22 cellular contexts compared by ENCODE assay signal in the genomic region with DNA sequence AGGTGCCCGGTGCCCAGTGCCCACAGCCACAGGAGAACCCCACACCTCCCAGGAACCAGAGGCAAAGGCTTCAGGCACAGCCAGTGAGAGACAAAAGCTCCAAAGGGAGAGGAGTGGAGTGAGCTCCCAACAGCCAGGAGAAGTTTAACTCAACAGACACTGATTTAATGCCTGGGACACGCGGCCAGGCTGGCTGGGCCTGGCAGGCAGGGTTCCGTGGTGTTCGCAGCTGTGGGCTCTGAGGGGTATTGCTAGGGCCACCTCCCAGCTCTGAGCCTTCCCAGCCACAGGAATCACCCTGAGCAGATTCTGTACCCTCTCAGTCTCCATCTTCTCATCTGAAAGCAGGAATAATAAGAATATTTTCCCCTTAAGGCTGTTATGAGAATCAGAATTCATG.
"Had no signal": no experiment of that assay in that cellular context is flagged by ENCODE, and none has a peak within 500 bp of the region (broad histone marks: within the 10 kb centered on the region; RNA-seq: fewer than 3 reads in every experiment).

No MANE protein-coding gene starts in this region.

- DNase-seq: dorsolateral prefrontal cortex; effector CD8-positive, alpha-beta T cell; foreskin melanocyte; heart left ventricle; hippocampal formation; left colon; left ventricle myocardium superior; naive thymus-derived CD8-positive, alpha-beta T cell; retina; stimulated activated CD4-positive, alpha-beta T cell treated with anti-CD3 and anti-CD28 coated beads, Interleukin-15, amount 100 ng/mL, for 24 hours; stimulated activated CD4-positive, alpha-beta T cell treated with anti-CD3 and anti-CD28 coated beads, Interleukin-1b, Interleukin-23, amount 100 ng/mL, for 48 hours; stimulated activated CD4-positive, alpha-beta T cell treated with anti-CD3 and anti-CD28 coated beads, Interleukin-4, amount 100 ng/mL, for 24 hours; stimulated activated naive B cell treated with anti-CD40 and anti-IgM and Interleukin-4, amounts not matched to agents 10 μg/mL and 1 μg/mL and 100 μg/mL, for 72 hours; stimulated activated naive CD8-positive, alpha-beta T cell treated with anti-CD3 and anti-CD28 coated beads, Interleukin-15, amount 100 ng/mL, for 72 hours; tibial artery; upper lobe of left lung; uterus had no signal

- H3K9me3 ChIP-seq: heart left ventricle, pancreas, psoas muscle, right lobe of liver, tibial artery, upper lobe of left lung, uterus had no signal

- H3K4me3 ChIP-seq: coronary artery, dorsolateral prefrontal cortex, heart left ventricle, lung, pancreas, psoas muscle, right lobe of liver, tibial artery, upper lobe of left lung, uterus had no signal

- H3K36me3 ChIP-seq: heart left ventricle, pancreas, right lobe of liver, tibial artery, upper lobe of left lung, uterus had no signal

- H3K4me1 ChIP-seq: pancreas, psoas muscle, right lobe of liver, tibial artery, uterus had no signal

- H3K27ac ChIP-seq: coronary artery, heart left ventricle, pancreas, psoas muscle, right lobe of liver, tibial artery, upper lobe of left lung, uterus had no signal

- H3K27me3 ChIP-seq: pancreas, right lobe of liver, upper lobe of left lung, uterus had no signal
